In the genomic region with DNA sequence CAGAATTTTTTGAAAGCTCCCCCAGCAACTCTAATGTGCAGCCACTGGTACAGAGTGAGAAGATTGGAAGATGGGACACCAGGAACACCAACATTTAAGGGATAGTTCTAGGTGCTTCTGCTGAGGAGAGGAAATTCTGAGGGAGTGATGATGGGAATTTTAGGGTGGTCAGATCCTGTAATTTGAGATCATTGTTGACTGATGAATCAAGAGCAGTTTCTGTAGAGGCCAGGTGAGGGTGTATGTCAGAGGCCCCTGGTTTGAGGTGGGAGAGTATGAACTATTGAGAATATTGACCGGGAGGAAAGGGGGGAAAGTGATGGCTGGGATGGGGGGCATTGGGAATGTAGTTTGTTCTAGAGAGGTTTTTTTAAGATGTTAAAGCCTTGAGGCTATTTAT, we compare ENCODE assay signal across 1 cellular context.
TF ChIP-seq lines count a peak whose summit lies in the region.

No MANE protein-coding gene starts in this region.

TF ChIP-seq in GM23338, 12 proteins besides CTCF, POLR2A, EP300 and RAD21 (continued from another document):
- TF ChIP-seq, protein P1, sequence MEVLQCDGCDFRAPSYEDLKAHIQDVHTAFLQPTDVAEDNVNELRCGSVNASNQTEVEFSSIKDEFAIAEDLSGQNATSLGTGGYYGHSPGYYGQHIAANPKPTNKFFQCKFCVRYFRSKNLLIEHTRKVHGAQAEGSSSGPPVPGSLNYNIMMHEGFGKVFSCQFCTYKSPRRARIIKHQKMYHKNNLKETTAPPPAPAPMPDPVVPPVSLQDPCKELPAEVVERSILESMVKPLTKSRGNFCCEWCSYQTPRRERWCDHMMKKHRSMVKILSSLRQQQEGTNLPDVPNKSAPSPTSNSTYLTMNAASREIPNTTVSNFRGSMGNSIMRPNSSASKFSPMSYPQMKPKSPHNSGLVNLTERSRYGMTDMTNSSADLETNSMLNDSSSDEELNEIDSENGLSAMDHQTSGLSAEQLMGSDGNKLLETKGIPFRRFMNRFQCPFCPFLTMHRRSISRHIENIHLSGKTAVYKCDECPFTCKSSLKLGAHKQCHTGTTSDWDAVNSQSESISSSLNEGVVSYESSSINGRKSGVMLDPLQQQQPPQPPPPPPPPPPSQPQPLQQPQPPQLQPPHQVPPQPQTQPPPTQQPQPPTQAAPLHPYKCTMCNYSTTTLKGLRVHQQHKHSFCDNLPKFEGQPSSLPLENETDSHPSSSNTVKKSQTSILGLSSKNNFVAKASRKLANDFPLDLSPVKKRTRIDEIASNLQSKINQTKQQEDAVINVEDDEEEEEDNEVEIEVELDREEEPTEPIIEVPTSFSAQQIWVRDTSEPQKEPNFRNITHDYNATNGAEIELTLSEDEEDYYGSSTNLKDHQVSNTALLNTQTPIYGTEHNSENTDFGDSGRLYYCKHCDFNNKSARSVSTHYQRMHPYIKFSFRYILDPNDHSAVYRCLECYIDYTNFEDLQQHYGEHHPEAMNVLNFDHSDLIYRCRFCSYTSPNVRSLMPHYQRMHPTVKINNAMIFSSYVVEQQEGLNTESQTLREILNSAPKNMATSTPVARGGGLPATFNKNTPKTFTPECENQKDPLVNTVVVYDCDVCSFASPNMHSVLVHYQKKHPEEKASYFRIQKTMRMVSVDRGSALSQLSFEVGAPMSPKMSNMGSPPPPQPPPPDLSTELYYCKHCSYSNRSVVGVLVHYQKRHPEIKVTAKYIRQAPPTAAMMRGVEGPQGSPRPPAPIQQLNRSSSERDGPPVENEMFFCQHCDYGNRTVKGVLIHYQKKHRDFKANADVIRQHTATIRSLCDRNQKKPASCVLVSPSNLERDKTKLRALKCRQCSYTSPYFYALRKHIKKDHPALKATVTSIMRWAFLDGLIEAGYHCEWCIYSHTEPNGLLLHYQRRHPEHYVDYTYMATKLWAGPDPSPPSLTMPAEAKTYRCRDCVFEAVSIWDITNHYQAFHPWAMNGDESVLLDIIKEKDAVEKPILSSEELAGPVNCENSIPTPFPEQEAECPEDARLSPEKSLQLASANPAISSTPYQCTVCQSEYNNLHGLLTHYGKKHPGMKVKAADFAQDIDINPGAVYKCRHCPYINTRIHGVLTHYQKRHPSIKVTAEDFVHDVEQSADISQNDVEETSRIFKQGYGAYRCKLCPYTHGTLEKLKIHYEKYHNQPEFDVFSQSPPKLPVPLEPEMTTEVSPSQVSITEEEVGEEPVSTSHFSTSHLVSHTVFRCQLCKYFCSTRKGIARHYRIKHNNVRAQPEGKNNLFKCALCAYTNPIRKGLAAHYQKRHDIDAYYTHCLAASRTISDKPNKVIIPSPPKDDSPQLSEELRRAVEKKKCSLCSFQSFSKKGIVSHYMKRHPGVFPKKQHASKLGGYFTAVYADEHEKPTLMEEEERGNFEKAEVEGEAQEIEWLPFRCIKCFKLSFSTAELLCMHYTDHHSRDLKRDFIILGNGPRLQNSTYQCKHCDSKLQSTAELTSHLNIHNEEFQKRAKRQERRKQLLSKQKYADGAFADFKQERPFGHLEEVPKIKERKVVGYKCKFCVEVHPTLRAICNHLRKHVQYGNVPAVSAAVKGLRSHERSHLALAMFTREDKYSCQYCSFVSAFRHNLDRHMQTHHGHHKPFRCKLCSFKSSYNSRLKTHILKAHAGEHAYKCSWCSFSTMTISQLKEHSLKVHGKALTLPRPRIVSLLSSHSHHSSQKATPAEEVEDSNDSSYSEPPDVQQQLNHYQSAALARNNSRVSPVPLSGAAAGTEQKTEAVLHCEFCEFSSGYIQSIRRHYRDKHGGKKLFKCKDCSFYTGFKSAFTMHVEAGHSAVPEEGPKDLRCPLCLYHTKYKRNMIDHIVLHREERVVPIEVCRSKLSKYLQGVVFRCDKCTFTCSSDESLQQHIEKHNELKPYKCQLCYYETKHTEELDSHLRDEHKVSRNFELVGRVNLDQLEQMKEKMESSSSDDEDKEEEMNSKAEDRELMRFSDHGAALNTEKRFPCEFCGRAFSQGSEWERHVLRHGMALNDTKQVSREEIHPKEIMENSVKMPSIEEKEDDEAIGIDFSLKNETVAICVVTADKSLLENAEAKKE (CRISPR knock-in tag; IDR thresholded peaks at IDR 0.05), result no peak
- TF ChIP-seq NANOG (IDR thresholded peaks at IDR 0.05; ENCODE audit: borderline replicate concordance) (no peak), ZNF331 (CRISPR knock-in tag; IDR thresholded peaks at IDR 0.05; ENCODE audit: low read depth) (no peak), EZH2 (IDR thresholded peaks at IDR 0.05; ENCODE audit: low read depth, unreplicated experiment) (no peak), CREB1 (CRISPR knock-in tag; IDR thresholded peaks at IDR 0.05; ENCODE audit: low read depth) (no peak), EZH2phosphoT487 (IDR thresholded peaks at IDR 0.05; ENCODE audit: unreplicated experiment) (no peak), ZNF114 (CRISPR knock-in tag; IDR thresholded peaks at IDR 0.05) (no peak)
- TF ChIP-seq, protein P2, sequence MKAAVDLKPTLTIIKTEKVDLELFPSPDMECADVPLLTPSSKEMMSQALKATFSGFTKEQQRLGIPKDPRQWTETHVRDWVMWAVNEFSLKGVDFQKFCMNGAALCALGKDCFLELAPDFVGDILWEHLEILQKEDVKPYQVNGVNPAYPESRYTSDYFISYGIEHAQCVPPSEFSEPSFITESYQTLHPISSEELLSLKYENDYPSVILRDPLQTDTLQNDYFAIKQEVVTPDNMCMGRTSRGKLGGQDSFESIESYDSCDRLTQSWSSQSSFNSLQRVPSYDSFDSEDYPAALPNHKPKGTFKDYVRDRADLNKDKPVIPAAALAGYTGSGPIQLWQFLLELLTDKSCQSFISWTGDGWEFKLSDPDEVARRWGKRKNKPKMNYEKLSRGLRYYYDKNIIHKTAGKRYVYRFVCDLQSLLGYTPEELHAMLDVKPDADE (IDR thresholded peaks at IDR 0.05), result no peak
- TF ChIP-seq, protein P3, sequence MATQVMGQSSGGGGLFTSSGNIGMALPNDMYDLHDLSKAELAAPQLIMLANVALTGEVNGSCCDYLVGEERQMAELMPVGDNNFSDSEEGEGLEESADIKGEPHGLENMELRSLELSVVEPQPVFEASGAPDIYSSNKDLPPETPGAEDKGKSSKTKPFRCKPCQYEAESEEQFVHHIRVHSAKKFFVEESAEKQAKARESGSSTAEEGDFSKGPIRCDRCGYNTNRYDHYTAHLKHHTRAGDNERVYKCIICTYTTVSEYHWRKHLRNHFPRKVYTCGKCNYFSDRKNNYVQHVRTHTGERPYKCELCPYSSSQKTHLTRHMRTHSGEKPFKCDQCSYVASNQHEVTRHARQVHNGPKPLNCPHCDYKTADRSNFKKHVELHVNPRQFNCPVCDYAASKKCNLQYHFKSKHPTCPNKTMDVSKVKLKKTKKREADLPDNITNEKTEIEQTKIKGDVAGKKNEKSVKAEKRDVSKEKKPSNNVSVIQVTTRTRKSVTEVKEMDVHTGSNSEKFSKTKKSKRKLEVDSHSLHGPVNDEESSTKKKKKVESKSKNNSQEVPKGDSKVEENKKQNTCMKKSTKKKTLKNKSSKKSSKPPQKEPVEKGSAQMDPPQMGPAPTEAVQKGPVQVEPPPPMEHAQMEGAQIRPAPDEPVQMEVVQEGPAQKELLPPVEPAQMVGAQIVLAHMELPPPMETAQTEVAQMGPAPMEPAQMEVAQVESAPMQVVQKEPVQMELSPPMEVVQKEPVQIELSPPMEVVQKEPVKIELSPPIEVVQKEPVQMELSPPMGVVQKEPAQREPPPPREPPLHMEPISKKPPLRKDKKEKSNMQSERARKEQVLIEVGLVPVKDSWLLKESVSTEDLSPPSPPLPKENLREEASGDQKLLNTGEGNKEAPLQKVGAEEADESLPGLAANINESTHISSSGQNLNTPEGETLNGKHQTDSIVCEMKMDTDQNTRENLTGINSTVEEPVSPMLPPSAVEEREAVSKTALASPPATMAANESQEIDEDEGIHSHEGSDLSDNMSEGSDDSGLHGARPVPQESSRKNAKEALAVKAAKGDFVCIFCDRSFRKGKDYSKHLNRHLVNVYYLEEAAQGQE (IDR thresholded peaks at IDR 0.05; ENCODE audit: unreplicated experiment), result no peak
TF ChIP-seq in GM23338: peak in this region for 0.
